Comparison of ENCODE assay signal across 22 cellular contexts in the genomic region with DNA sequence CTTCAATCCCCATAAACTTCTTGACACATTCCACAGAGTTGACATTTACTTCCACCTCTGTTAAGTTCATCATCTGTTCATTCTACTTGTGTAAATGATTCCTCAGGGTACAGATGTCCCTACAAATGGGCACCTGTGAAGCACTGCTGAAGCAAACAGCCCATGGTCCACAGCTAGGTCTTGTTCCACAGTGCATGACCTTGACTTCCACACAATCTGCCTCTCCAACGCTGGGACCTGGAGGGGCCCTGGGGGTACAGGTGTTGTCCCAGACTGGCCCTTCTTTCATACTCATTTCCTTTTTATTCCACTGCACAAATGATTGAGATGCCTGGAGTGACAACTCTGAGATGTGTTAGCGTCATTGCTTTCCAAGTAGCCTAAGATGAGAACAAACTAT. TPM values are rescaled to one million over a fixed set of nuclear protein-coding genes. Genes with fewer than 3 reads are reported as not detected.
"Had no signal": no experiment of that assay in that cellular context is flagged by ENCODE, and none has a peak within 500 bp of the region (broad histone marks: within the 10 kb centered on the region; RNA-seq: fewer than 3 reads in every experiment).

No MANE protein-coding gene starts in this region.

- ATAC-seq: gastrocnemius medialis; left ventricle myocardium superior; lower lobe of right lung; natural killer cell; sciatic nerve; stimulated activated memory B cell treated with anti-CD40 and anti-IgM and Interleukin-4, amounts not matched to agents 10 μg/mL and 1 μg/mL and 100 μg/mL, for 72 hours; stimulated activated naive CD8-positive, alpha-beta T cell treated with anti-CD3 and anti-CD28 coated beads, Interleukin-15, Interleukin-2, amounts not matched to agents 100 U/mL and 50 U/mL, for 24 hours had no signal

- DNase-seq: dorsolateral prefrontal cortex; effector CD4-positive, alpha-beta T cell; foreskin fibroblast; gastrocnemius medialis; head of caudate nucleus; left ventricle myocardium superior; lower lobe of right lung; natural killer cell; occipital lobe; stimulated activated CD4-positive, alpha-beta T cell treated with anti-CD3 and anti-CD28 coated beads, Interleukin-2, amount 100 ng/mL, for 24 hours; stimulated activated CD4-positive, alpha-beta T cell treated with anti-CD3 and anti-CD28 coated beads, Interleukin-4, amount 100 ng/mL, for 24 hours; stimulated activated naive CD8-positive, alpha-beta T cell treated with anti-CD3 and anti-CD28 coated beads, Interleukin-15, Interleukin-2, amounts not matched to agents 100 U/mL and 50 U/mL, for 24 hours; substantia nigra; testis; tibial artery had no signal

- H3K4me1 ChIP-seq: gastrocnemius medialis, lower lobe of right lung, parathyroid adenoma, testis, tibial artery had no signal

- FAIRE-seq: colon, keratinocyte had no signal

- H3K27me3 ChIP-seq: gastrocnemius medialis, testis, tibial artery had no signal

- H3K9me3 Mint-ChIP-seq: stimulated activated memory B cell treated with anti-CD40 and anti-IgM and Interleukin-4, amounts not matched to agents 10 μg/mL and 1 μg/mL and 100 μg/mL, for 72 hours; type B pancreatic cell had no signal

- H3K36me3 ChIP-seq: gastrocnemius medialis, lower lobe of right lung, tibial artery had no signal

- H3K27me3 Mint-ChIP-seq: stimulated activated memory B cell treated with anti-CD40 and anti-IgM and Interleukin-4, amounts not matched to agents 10 μg/mL and 1 μg/mL and 100 μg/mL, for 72 hours; type B pancreatic cell had no signal

- H3K27ac ChIP-seq: gastrocnemius medialis, lower lobe of right lung, parathyroid adenoma, testis, tibial artery had no signal

- H3K9me3 ChIP-seq: gastrocnemius medialis, lower lobe of right lung, testis, tibial artery had no signal

- H3K36me3 Mint-ChIP-seq: natural killer cell; stimulated activated memory B cell treated with anti-CD40 and anti-IgM and Interleukin-4, amounts not matched to agents 10 μg/mL and 1 μg/mL and 100 μg/mL, for 72 hours had no signal

- H3K4me3 ChIP-seq: dorsolateral prefrontal cortex, gastrocnemius medialis, lower lobe of right lung, testis, tibial artery had no signal

- H3K4me1 Mint-ChIP-seq: natural killer cell; stimulated activated memory B cell treated with anti-CD40 and anti-IgM and Interleukin-4, amounts not matched to agents 10 μg/mL and 1 μg/mL and 100 μg/mL, for 72 hours had no signal

- H3K9ac ChIP-seq: parathyroid adenoma had no signal

- H3K27ac Mint-ChIP-seq: natural killer cell; progenitor cell of endocrine pancreas; stimulated activated memory B cell treated with anti-CD40 and anti-IgM and Interleukin-4, amounts not matched to agents 10 μg/mL and 1 μg/mL and 100 μg/mL, for 72 hours; type B pancreatic cell had no signal

- H3K4me3 Mint-ChIP-seq: natural killer cell; stimulated activated memory B cell treated with anti-CD40 and anti-IgM and Interleukin-4, amounts not matched to agents 10 μg/mL and 1 μg/mL and 100 μg/mL, for 72 hours; type B pancreatic cell had no signal

- H2AFZ ChIP-seq: parathyroid adenoma had no signal

RNA-seq across cellular contexts. Expression of gene PIEZO2, which starts 31.3 kb away (rescaled TPM):
- total RNA-seq: natural killer cell had no signal
- polyA plus RNA-seq: keratinocyte had no signal
